8 cellular contexts compared by ENCODE assay signal in genomic region chr20:51800132-51800721, GRCh38. TPM values are rescaled to one million over a fixed set of nuclear protein-coding genes. Genes with fewer than 3 reads are reported as not detected.
DNase-seq lines count a peak whose midpoint lies in the region; ATAC-seq and TF ChIP-seq lines count a peak whose summit lies in the region.

No MANE protein-coding gene starts in this region.

- TF ChIP-seq CTCF in smooth muscle cell (IDR thresholded peaks at IDR 0.05; ENCODE audit: borderline replicate concordance, insufficient read depth, poor library complexity, severe bottlenecking), result peak; percentile 96

- TF ChIP-seq POLR2A in GM18505 (IDR thresholded peaks at IDR 0.05; ENCODE audit: borderline replicate concordance, extremely low read depth, insufficient read depth, insufficient read length), result no peak

- H3K27me3 ChIP-seq in smooth muscle cell (ENCODE audit: low read depth), result no peaks in the 10 kb centered on the region

- H3K9ac ChIP-seq in smooth muscle cell (ENCODE audit: low read depth), result peak overlapping the region; percentile 76

- peaks cover 58% of the 10 kb centered on the region for H3K79me2 ChIP-seq in smooth muscle cell (ENCODE audit: low read depth)

- peaks cover 34% of the 10 kb centered on the region for H4K20me1 ChIP-seq in smooth muscle cell (ENCODE audit: low read depth)

- no peaks in the 10 kb centered on the region for H3K36me3 ChIP-seq in smooth muscle cell (ENCODE audit: low read depth)

- WGBS in smooth muscle cell (ENCODE audit: low lambda C conversion rate), result 1% methylated on average over 31 of the region's 31 CpGs

- peaks cover 28% of the 10 kb centered on the region for H3F3A ChIP-seq in smooth muscle cell (ENCODE audit: low read depth)

- H3K4me2 ChIP-seq in smooth muscle cell, result peak overlapping the region; percentile 89

- DNase-seq in DMS114 treated with DMSO at 0.1 percent for 48 hours (lab: John Stamatoyannopoulos, UW; ENCODE audit: unreplicated experiment) (peak; percentile 88), KG1 (lab: John Stamatoyannopoulos, UW) (peak; percentile 4), SW480 (ENCODE audit: low spot score) (peak; percentile 76), anterior cingulate cortex (lab: John Stamatoyannopoulos, UW) (peak in 31 of 58 donors; percentile 1 to 54 (median 15)), smooth muscle cell (lab: John Stamatoyannopoulos, UW; ENCODE audit: unreplicated experiment) (peak; percentile 44)

- H3K27ac ChIP-seq in smooth muscle cell (ENCODE audit: low read depth), result peak overlapping the region; percentile 69

- peak overlapping the region; percentile 96 for H2AFZ ChIP-seq in smooth muscle cell (ENCODE audit: low read depth)

- H3K4me1 ChIP-seq in smooth muscle cell (ENCODE audit: low read depth), result peaks cover 59% of the 10 kb centered on the region

- peak overlapping the region; percentile 95 for H3K4me3 ChIP-seq in iPS-11a (ENCODE audit: low read depth, low read length)
- peak overlapping the region; percentile 90 for H3K4me3 ChIP-seq in smooth muscle cell

- H3K9me3 ChIP-seq in smooth muscle cell (replicated peaks; ENCODE audit: low read depth), result no peaks in the 10 kb centered on the region

- no peak for ATAC-seq in GM18505 (IDR thresholded peaks at IDR 0.05; ENCODE audit: unreplicated experiment)
- no peak for ATAC-seq in HG03565 (IDR thresholded peaks at IDR 0.05; ENCODE audit: unreplicated experiment)

RNA-seq across cellular contexts. Expression of gene SALL4, which starts 2.1 kb away (rescaled TPM):
- total RNA-seq in smooth muscle cell, result 17.6 TPM in 2 replicates
- 9.5 and 14.2 TPM in 2 replicates for polyA plus RNA-seq in smooth muscle cell

RNA-seq across cellular contexts. Expression of gene ATP9A, which starts 32.0 kb away (rescaled TPM):
- 8.0 and 11.2 TPM in 2 replicates for total RNA-seq in smooth muscle cell
- polyA plus RNA-seq in smooth muscle cell, result 3.4 and 5.8 TPM in 2 replicates

Comparison
In these comparisons a context has a peak if more than half of its experiments do, and no peak if none do; other contexts are left out.
1. DNase-seq: peak in every context shown above with its lines; median percentile 88 in DMS114 treated with DMSO at 0.1 percent for 48 hours; 76 in SW480; 44 in smooth muscle cell; 15 in anterior cingulate cortex; 4 in KG1.